ENCODE assay signal across 9 cellular contexts in the genomic region with DNA sequence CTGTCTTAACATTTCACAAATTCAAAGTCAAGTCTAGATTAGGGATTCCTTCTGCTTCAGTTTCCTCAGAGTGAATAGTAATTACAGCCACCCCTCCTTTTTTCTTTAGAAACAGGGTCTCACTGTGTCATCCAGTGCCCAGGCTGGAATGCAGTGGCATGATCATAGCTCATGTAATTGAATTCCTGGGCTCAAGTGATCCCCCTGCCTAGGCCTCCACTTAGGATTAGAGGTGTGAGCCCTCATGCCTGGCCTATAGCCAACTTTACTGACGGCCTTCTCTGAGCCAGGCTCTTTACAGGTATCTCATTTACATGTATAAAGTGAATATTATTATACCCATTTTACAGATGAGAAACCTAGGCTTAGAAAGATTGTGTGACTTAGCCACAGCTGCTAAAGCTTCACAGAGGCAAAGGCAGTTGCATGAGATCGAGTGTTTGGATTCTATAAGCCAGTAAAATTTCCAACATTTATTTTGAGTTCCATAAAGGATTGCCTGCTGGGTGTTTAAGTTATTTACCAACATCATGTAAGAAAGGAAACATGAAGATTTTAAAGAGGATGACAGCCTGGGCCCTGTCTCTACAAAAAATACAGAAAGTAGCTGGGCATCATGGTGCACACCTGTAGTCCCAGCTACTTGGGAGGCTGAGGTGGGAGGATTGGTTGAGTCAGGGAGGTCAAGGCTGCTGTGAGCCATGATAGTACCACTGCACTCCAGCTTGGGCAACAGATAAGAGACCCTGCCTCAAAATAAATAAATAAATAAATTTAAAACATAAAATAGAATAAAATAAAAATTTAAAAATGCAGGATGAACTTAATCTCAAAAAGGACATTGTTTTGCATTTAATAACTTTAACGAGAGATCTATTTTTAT.
DNase-seq lines count a peak whose midpoint lies in the region; ATAC-seq and TF ChIP-seq lines count a peak whose summit lies in the region.
"Had no signal": no experiment of that assay in that cellular context is flagged by ENCODE, and none has a peak within 500 bp of the region (broad histone marks: within the 10 kb centered on the region; RNA-seq: fewer than 3 reads in every experiment).

No MANE protein-coding gene starts in this region.

- H3K9me3 Mint-ChIP-seq in central memory CD8-positive, alpha-beta T cell = no peaks in the 10 kb centered on the region
- H3K9me3 Mint-ChIP-seq in nephron progenitor cell = peaks cover 16% of the 10 kb centered on the region

- DNase-seq in COLO668 (lab: John Stamatoyannopoulos, UW; ENCODE audit: unreplicated experiment) (peak; percentile 33), LNCaP clone FGC (ENCODE audit: low read depth) (no peak), nephron progenitor cell (no peak)
- no peak for DNase-seq in central memory CD8-positive, alpha-beta T cell (ENCODE audit: low spot score in 2 of 2)
- DNase-seq in stimulated activated CD4-positive, alpha-beta T cell treated with anti-CD3 and anti-CD28 coated beads, Interleukin-4, amount 100 ng/mL, for 24 hours = no peak
- DNase-seq: NCI-H1694 had no signal

- ATAC-seq in central memory CD8-positive, alpha-beta T cell (replicated peaks; ENCODE audit: extremely low read depth, poor library complexity, severe bottlenecking) = no peak
- ATAC-seq in HG03280 (IDR thresholded peaks at IDR 0.05; ENCODE audit: unreplicated experiment) (no peak), HG03442 (IDR thresholded peaks at IDR 0.05; ENCODE audit: unreplicated experiment) (no peak), GM18861 (IDR thresholded peaks at IDR 0.05; ENCODE audit: unreplicated experiment) (no peak)

- peak overlapping the region; percentile 85 for H3K4me3 Mint-ChIP-seq in central memory CD8-positive, alpha-beta T cell
- peak overlapping the region; percentile 85 for H3K4me3 Mint-ChIP-seq in nephron progenitor cell

- H3K36me3 Mint-ChIP-seq in central memory CD8-positive, alpha-beta T cell (ENCODE audit: insufficient read depth) = peaks cover 23% of the 10 kb centered on the region
- H3K36me3 Mint-ChIP-seq in nephron progenitor cell (ENCODE audit: low read depth) = peaks cover 25% of the 10 kb centered on the region

- peaks cover 36% of the 10 kb centered on the region for H3K4me1 Mint-ChIP-seq in central memory CD8-positive, alpha-beta T cell
- peaks cover 30% of the 10 kb centered on the region for H3K4me1 Mint-ChIP-seq in nephron progenitor cell

- H3K27me3 Mint-ChIP-seq in central memory CD8-positive, alpha-beta T cell = no peaks in the 10 kb centered on the region
- H3K27me3 Mint-ChIP-seq in nephron progenitor cell (ENCODE audit: low read depth, poor library complexity) = peaks cover 15% of the 10 kb centered on the region

- H3K27ac Mint-ChIP-seq in central memory CD8-positive, alpha-beta T cell (ENCODE audit: low read depth) = peak overlapping the region; percentile 90
- H3K27ac Mint-ChIP-seq in nephron progenitor cell = no peak overlapping the region

- no peak for TF ChIP-seq CTCF in LNCaP clone FGC (IDR thresholded peaks at IDR 0.05; ENCODE audit: control insufficient read depth, extremely low read depth, insufficient read depth)
- no peak for TF ChIP-seq CTCF in nephron progenitor cell (IDR thresholded peaks at IDR 0.05)

- H3K4me3 ChIP-seq in LNCaP clone FGC (ENCODE audit: low read depth, low read length) = peak overlapping the region; percentile 97
